3 cellular contexts compared by ENCODE assay signal in the genomic region with DNA sequence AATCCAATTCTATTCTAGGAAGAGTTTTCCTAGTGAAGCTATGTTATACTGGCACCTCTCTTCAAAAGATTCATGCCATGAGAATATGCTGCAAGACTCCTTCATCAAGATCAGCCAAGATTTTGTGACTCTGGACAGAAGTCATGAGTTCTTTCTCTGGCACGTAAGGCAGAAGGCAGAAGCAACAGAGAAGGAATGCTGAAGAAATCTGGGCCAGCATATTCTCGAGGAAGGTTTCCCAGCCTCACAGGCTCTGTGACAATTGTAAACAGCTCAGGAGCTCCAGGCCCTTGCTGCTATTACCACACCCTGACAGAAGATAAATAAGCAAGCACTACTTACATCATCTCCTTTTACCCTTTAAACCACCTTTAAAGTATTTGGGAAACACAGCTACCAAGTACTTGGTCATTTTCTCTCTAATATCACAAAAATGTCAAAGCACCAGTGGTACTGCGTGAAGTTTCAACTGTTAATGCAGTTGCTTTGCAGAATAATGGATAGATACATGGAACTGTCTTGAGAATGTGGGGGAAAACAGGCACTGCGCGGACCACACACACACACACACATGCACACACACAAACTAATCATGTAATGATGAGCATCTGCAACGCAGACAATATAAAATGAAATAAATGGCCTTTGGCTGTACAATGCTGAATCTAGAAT.
TF ChIP-seq lines count a peak whose summit lies in the region.

No MANE protein-coding gene starts in this region.

TF ChIP-seq in SK-N-SH, 30 proteins besides CTCF, POLR2A, EP300 and RAD21:
- TF ChIP-seq CHD2 (IDR thresholded peaks at IDR 0.05; ENCODE audit: low read length, partially characterized antibody) (no peak), RXRA (IDR thresholded peaks at IDR 0.05; ENCODE audit: borderline replicate concordance, low read depth) (no peak), YY1 (IDR thresholded peaks at IDR 0.05; ENCODE audit: low read depth) (no peak), NFIC (IDR thresholded peaks at IDR 0.05; ENCODE audit: borderline replicate concordance) (no peak), NRF1 (IDR thresholded peaks at IDR 0.05; ENCODE audit: low read depth, low read length) (no peak), GATA2 (CRISPR knock-in tag; IDR thresholded peaks at IDR 0.05) (no peak), ELF1 (IDR thresholded peaks at IDR 0.05) (no peak)
- TF ChIP-seq, protein P1, sequence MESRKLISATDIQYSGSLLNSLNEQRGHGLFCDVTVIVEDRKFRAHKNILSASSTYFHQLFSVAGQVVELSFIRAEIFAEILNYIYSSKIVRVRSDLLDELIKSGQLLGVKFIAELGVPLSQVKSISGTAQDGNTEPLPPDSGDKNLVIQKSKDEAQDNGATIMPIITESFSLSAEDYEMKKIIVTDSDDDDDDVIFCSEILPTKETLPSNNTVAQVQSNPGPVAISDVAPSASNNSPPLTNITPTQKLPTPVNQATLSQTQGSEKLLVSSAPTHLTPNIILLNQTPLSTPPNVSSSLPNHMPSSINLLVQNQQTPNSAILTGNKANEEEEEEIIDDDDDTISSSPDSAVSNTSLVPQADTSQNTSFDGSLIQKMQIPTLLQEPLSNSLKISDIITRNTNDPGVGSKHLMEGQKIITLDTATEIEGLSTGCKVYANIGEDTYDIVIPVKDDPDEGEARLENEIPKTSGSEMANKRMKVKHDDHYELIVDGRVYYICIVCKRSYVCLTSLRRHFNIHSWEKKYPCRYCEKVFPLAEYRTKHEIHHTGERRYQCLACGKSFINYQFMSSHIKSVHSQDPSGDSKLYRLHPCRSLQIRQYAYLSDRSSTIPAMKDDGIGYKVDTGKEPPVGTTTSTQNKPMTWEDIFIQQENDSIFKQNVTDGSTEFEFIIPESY (IDR thresholded peaks at IDR 0.05; ENCODE audit: borderline replicate concordance, low read depth): no peak

TF ChIP-seq in SK-N-SH treated with all-trans-retinoic acid at 6 μM for 48 hours, 23 proteins besides CTCF, POLR2A, EP300 and RAD21:
- TF ChIP-seq ZC3H10 (CRISPR knock-in tag; IDR thresholded peaks at IDR 0.05) (no peak), ZNF70 (CRISPR knock-in tag; IDR thresholded peaks at IDR 0.05) (no peak), RARB (CRISPR knock-in tag; IDR thresholded peaks at IDR 0.05) (no peak), OSR1 (CRISPR knock-in tag; IDR thresholded peaks at IDR 0.05) (no peak), ARNTL (CRISPR knock-in tag; IDR thresholded peaks at IDR 0.05; ENCODE audit: borderline replicate concordance, low read depth) (no peak), ZNF565 (CRISPR knock-in tag; conservative IDR thresholded peaks at IDR 0.05; ENCODE audit: low read depth) (no peak)

TF ChIP-seq in H1, 55 proteins besides CTCF, POLR2A, EP300 and RAD21:
- no peak for TF ChIP-seq CBX8 (IDR thresholded peaks at IDR 0.05; ENCODE audit: borderline replicate concordance, low read depth, low read length)
- no peak for TF ChIP-seq YY1 (IDR thresholded peaks at IDR 0.05; ENCODE audit: low read depth, low read length)
- TF ChIP-seq, protein P2, sequence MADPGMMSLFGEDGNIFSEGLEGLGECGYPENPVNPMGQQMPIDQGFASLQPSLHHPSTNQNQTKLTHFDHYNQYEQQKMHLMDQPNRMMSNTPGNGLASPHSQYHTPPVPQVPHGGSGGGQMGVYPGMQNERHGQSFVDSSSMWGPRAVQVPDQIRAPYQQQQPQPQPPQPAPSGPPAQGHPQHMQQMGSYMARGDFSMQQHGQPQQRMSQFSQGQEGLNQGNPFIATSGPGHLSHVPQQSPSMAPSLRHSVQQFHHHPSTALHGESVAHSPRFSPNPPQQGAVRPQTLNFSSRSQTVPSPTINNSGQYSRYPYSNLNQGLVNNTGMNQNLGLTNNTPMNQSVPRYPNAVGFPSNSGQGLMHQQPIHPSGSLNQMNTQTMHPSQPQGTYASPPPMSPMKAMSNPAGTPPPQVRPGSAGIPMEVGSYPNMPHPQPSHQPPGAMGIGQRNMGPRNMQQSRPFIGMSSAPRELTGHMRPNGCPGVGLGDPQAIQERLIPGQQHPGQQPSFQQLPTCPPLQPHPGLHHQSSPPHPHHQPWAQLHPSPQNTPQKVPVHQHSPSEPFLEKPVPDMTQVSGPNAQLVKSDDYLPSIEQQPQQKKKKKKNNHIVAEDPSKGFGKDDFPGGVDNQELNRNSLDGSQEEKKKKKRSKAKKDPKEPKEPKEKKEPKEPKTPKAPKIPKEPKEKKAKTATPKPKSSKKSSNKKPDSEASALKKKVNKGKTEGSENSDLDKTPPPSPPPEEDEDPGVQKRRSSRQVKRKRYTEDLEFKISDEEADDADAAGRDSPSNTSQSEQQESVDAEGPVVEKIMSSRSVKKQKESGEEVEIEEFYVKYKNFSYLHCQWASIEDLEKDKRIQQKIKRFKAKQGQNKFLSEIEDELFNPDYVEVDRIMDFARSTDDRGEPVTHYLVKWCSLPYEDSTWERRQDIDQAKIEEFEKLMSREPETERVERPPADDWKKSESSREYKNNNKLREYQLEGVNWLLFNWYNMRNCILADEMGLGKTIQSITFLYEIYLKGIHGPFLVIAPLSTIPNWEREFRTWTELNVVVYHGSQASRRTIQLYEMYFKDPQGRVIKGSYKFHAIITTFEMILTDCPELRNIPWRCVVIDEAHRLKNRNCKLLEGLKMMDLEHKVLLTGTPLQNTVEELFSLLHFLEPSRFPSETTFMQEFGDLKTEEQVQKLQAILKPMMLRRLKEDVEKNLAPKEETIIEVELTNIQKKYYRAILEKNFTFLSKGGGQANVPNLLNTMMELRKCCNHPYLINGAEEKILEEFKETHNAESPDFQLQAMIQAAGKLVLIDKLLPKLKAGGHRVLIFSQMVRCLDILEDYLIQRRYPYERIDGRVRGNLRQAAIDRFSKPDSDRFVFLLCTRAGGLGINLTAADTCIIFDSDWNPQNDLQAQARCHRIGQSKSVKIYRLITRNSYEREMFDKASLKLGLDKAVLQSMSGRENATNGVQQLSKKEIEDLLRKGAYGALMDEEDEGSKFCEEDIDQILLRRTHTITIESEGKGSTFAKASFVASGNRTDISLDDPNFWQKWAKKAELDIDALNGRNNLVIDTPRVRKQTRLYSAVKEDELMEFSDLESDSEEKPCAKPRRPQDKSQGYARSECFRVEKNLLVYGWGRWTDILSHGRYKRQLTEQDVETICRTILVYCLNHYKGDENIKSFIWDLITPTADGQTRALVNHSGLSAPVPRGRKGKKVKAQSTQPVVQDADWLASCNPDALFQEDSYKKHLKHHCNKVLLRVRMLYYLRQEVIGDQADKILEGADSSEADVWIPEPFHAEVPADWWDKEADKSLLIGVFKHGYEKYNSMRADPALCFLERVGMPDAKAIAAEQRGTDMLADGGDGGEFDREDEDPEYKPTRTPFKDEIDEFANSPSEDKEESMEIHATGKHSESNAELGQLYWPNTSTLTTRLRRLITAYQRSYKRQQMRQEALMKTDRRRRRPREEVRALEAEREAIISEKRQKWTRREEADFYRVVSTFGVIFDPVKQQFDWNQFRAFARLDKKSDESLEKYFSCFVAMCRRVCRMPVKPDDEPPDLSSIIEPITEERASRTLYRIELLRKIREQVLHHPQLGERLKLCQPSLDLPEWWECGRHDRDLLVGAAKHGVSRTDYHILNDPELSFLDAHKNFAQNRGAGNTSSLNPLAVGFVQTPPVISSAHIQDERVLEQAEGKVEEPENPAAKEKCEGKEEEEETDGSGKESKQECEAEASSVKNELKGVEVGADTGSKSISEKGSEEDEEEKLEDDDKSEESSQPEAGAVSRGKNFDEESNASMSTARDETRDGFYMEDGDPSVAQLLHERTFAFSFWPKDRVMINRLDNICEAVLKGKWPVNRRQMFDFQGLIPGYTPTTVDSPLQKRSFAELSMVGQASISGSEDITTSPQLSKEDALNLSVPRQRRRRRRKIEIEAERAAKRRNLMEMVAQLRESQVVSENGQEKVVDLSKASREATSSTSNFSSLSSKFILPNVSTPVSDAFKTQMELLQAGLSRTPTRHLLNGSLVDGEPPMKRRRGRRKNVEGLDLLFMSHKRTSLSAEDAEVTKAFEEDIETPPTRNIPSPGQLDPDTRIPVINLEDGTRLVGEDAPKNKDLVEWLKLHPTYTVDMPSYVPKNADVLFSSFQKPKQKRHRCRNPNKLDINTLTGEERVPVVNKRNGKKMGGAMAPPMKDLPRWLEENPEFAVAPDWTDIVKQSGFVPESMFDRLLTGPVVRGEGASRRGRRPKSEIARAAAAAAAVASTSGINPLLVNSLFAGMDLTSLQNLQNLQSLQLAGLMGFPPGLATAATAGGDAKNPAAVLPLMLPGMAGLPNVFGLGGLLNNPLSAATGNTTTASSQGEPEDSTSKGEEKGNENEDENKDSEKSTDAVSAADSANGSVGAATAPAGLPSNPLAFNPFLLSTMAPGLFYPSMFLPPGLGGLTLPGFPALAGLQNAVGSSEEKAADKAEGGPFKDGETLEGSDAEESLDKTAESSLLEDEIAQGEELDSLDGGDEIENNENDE (IDR thresholded peaks at IDR 0.05; ENCODE audit: insufficient replicate concordance, low read length): no peak
- TF ChIP-seq, protein P3, sequence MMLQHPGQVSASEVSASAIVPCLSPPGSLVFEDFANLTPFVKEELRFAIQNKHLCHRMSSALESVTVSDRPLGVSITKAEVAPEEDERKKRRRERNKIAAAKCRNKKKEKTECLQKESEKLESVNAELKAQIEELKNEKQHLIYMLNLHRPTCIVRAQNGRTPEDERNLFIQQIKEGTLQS (IDR thresholded peaks at IDR 0.05; ENCODE audit: insufficient read depth, low read depth, low read length): no peak
- TF ChIP-seq PHF8 (conservative IDR thresholded peaks at IDR 0.05; ENCODE audit: low read depth, low read length): no peak
- no peak for TF ChIP-seq GTF2F1 (IDR thresholded peaks at IDR 0.05; ENCODE audit: borderline replicate concordance, low read depth, low read length)
